In genomic region chr1:113941245-113941559, GRCh38 we compare ENCODE assay signal across 1 cellular context.
TF ChIP-seq lines count a peak whose summit lies in the region.

No MANE protein-coding gene starts in this region.

TF ChIP-seq in GM12878, 131 proteins besides CTCF, POLR2A, EP300 and RAD21:
- no peak for TF ChIP-seq IKZF2 (IDR thresholded peaks at IDR 0.05)
- no peak for TF ChIP-seq EED (IDR thresholded peaks at IDR 0.05; ENCODE audit: low read depth)
- TF ChIP-seq RFX5 (IDR thresholded peaks at IDR 0.05; ENCODE audit: low read depth, low read length): no peak
- TF ChIP-seq MXI1 (IDR thresholded peaks at IDR 0.05; ENCODE audit: low read depth, low read length): no peak
- TF ChIP-seq NFIC (IDR thresholded peaks at IDR 0.05; ENCODE audit: low read depth, low read length): no peak
